Comparison of ENCODE assay signal across 22 cellular contexts in the genomic region with DNA sequence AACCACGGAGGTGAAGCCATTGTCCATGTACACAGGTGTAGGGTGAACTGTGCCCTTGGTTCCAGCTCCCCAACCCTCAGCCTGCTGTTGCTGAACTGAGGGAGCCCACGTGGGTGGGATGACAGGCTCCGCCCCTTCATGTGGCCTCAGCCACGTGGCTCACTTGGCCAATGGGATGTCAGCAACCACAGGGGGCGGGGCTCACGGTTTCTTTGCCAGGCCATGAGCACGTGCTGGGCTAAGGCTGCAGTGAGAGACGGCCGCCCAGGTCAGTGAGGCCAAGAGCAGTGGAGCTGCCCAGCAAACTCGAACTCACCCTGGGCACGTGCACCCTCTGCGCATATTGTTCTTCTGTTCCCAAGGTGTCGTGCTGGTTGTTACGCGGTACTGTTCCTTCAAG.
"Had no signal": no experiment of that assay in that cellular context is flagged by ENCODE, and none has a peak within 500 bp of the region (broad histone marks: within the 10 kb centered on the region; RNA-seq: fewer than 3 reads in every experiment).

No MANE protein-coding gene starts in this region.

- H3K27ac ChIP-seq: brain microvascular endothelial cell, cardiac muscle cell, SJSA1 had no signal

- H3K9me3 Mint-ChIP-seq: activated CD4-positive, alpha-beta T cell treated with anti-CD3 and anti-CD28 coated beads, Interleukin-2, amount 10 ng/mL, durations not matched to agents 24 days and 14 days; activated naive CD4-positive, alpha-beta T cell treated with anti-CD3 and anti-CD28 coated beads for 36 hours; activated T-cell treated with anti-CD3 and anti-CD28 coated beads, Interleukin-2, amount 50 U/mL, for 4 hours had no signal

- H3K36me3 Mint-ChIP-seq: activated CD8-positive, alpha-beta memory T cell treated with anti-CD3 and anti-CD28 coated beads, Interleukin-2, amount 10 ng/mL, durations not matched to agents 7 days and 5 days; activated naive CD8-positive, alpha-beta T cell had no signal

- ATAC-seq: activated CD4-positive, CD25-positive, alpha-beta regulatory T cell treated with anti-CD3 and anti-CD28 coated beads, Interleukin-2, amount 50 U/mL, for 24 hours; activated CD8-positive, alpha-beta memory T cell treated with anti-CD3 and anti-CD28 coated beads, Interleukin-2, amount 10 ng/mL, durations not matched to agents 7 days and 5 days; activated T-cell treated with anti-CD3 and anti-CD28 coated beads, Interleukin-2, amount 50 U/mL, for 4 hours; PC-3; SK-N-SH treated with all-trans-retinoic acid at 6 μM for 48 hours had no signal

- H3K4me1 Mint-ChIP-seq: activated CD4-positive, alpha-beta T cell treated with anti-CD3 and anti-CD28 coated beads, Interleukin-2, amount 10 ng/mL, durations not matched to agents 24 days and 14 days; activated CD8-positive, alpha-beta memory T cell treated with anti-CD3 and anti-CD28 coated beads, Interleukin-2, amount 10 ng/mL, durations not matched to agents 7 days and 5 days had no signal

- H3K4me3 ChIP-seq: cardiac muscle cell, SJSA1 had no signal

- H3K36me3 ChIP-seq: brain microvascular endothelial cell, cardiac muscle cell, SJSA1 had no signal

- FAIRE-seq: RCC 7860 had no signal

- H3K4me3 Mint-ChIP-seq: activated CD4-positive, alpha-beta T cell treated with anti-CD3 and anti-CD28 coated beads, Interleukin-2, amount 10 ng/mL, durations not matched to agents 24 days and 14 days; activated CD8-positive, alpha-beta memory T cell treated with anti-CD3 and anti-CD28 coated beads, Interleukin-2, amount 10 ng/mL, durations not matched to agents 7 days and 5 days; activated naive CD4-positive, alpha-beta T cell treated with anti-CD3 and anti-CD28 coated beads for 36 hours; activated naive CD8-positive, alpha-beta T cell; activated T-cell treated with anti-CD3 and anti-CD28 coated beads, Interleukin-2, amount 50 U/mL, for 4 hours had no signal

- DNase-seq: activated CD4-positive, alpha-beta T cell treated with anti-CD3 and anti-CD28 coated beads, Interleukin-2, amount 10 ng/mL, durations not matched to agents 24 days and 14 days; activated CD4-positive, alpha-beta T cell treated with anti-CD3 and anti-CD28 coated beads, Interleukin-2, amount 50 U/mL, for 48 hours; activated CD8-positive, alpha-beta memory T cell treated with anti-CD3 and anti-CD28 coated beads, Interleukin-2, amount 10 ng/mL, durations not matched to agents 7 days and 5 days; activated effector memory CD4-positive, alpha-beta T cell treated with anti-CD3 and anti-CD28 coated beads, Interleukin-2, amount 50 U/mL, for 16 hours; activated naive CD4-positive, alpha-beta T cell treated with anti-CD3 and anti-CD28 coated beads for 36 hours; activated T-cell treated with anti-CD3 and anti-CD28 coated beads, Interleukin-2, amount 50 U/mL, for 4 hours; brain microvascular endothelial cell; NCI-H1092 treated with DMSO at 0.1 percent for 48 hours; NCI-H1417 treated with DMSO at 0.1 percent for 48 hours; NCI-H1694 treated with DMSO at 0.1 percent for 48 hours; NCI-H2029 treated with DMSO at 0.1 percent for 48 hours; NCI-H510A treated with DMSO at 0.1 percent for 48 hours; NCI-H69; PC-3; SHP77; SW 1271 had no signal

- H3K27me3 Mint-ChIP-seq: activated CD4-positive, alpha-beta T cell treated with anti-CD3 and anti-CD28 coated beads, Interleukin-2, amount 10 ng/mL, durations not matched to agents 24 days and 14 days; activated CD8-positive, alpha-beta memory T cell treated with anti-CD3 and anti-CD28 coated beads, Interleukin-2, amount 10 ng/mL, durations not matched to agents 7 days and 5 days had no signal

- H3K27ac Mint-ChIP-seq: activated CD4-positive, alpha-beta T cell treated with anti-CD3 and anti-CD28 coated beads, Interleukin-2, amount 10 ng/mL, durations not matched to agents 24 days and 14 days; activated CD8-positive, alpha-beta memory T cell treated with anti-CD3 and anti-CD28 coated beads, Interleukin-2, amount 10 ng/mL, durations not matched to agents 7 days and 5 days; activated naive CD4-positive, alpha-beta T cell treated with anti-CD3 and anti-CD28 coated beads for 36 hours; activated naive CD8-positive, alpha-beta T cell had no signal

- H3K9me3 ChIP-seq: SJSA1 had no signal

- H3K27me3 ChIP-seq: brain microvascular endothelial cell, cardiac muscle cell, SJSA1 had no signal
